Comparison of ENCODE assay signal across 16 cellular contexts in genomic region chr11:88178211-88178610, GRCh38. TPM values are rescaled to one million over a fixed set of nuclear protein-coding genes. Genes with fewer than 3 reads are reported as not detected.
DNase-seq lines count a peak whose midpoint lies in the region; TF ChIP-seq lines count a peak whose summit lies in the region.
"Had no signal": no experiment of that assay in that cellular context is flagged by ENCODE, and none has a peak within 500 bp of the region (broad histone marks: within the 10 kb centered on the region; RNA-seq: fewer than 3 reads in every experiment).

No MANE protein-coding gene starts in this region.

- TF ChIP-seq CTCF in cardiac fibroblast (IDR thresholded peaks at IDR 0.05; ENCODE audit: low read depth, low read length) (no peak), testis (IDR thresholded peaks at IDR 0.05) (no peak), coronary artery (IDR thresholded peaks at IDR 0.05) (no peak)

- no peaks in the 10 kb centered on the region for H3K36me3 ChIP-seq in testis (ENCODE audit: low read depth, missing control alignments)
- H3K36me3 ChIP-seq: esophagus muscularis mucosa had no signal

- intact Hi-C loops in testis (cut with DNase I; ENCODE audit: low total_unique reads): no loop called here

- WGBS in testis, 2 donors: 61 to 68% methylated on average over 4 of the region's 4 CpGs

- no peaks in the 10 kb centered on the region for H3K4me1 ChIP-seq in testis

- H3K4me3 ChIP-seq in cardiac fibroblast (replicated peaks in 1 of 2; ENCODE audit: low read depth in 2 of 2, low read length in 2 of 2) (no peak overlapping the region), testis (no peak overlapping the region), coronary artery (no peak overlapping the region)
- H3K4me3 ChIP-seq: A549, esophagus muscularis mucosa, SK-N-MC had no signal

- TF ChIP-seq POLR2A in testis (IDR thresholded peaks at IDR 0.05): no peak

- H3K27ac ChIP-seq in testis: no peak overlapping the region
- no peak overlapping the region for H3K27ac ChIP-seq in coronary artery
- H3K27ac ChIP-seq: A549, esophagus muscularis mucosa, SK-N-MC had no signal

- DNase-seq in stimulated activated CD4-positive, alpha-beta T cell treated with anti-CD3 and anti-CD28 coated beads, Interleukin-15, amount 100 ng/mL, for 24 hours: peak; percentile 10
- DNase-seq in stimulated activated CD4-positive, alpha-beta T cell treated with anti-CD3 and anti-CD28 coated beads, Interleukin-12 subunit alpha, Interleukin-12 subunit beta, amount 100 ng/mL, for 4 hours: no peak
- DNase-seq in cardiac fibroblast (ENCODE audit: low read depth in 2 of 2) (peak; percentile 46), iris pigment epithelial cell (ENCODE audit: low read depth) (peak; percentile 28), testis (peak; percentile 46), RKO (ENCODE audit: low spot score) (no peak), UCSD-AML1 (lab: John Stamatoyannopoulos, UW; ENCODE audit: unreplicated experiment) (no peak), coronary artery (ENCODE audit: low spot score) (no peak)
- DNase-seq: activated naive CD4-positive, alpha-beta T cell; DMS153; NCI-H82; stimulated activated naive B cell treated with anti-CD40 and anti-IgM and Interleukin-4, amounts not matched to agents 10 μg/mL and 1 μg/mL and 100 μg/mL, for 72 hours had no signal

- H3K9me3 ChIP-seq in testis: no peaks in the 10 kb centered on the region
- H3K9me3 ChIP-seq: A549, esophagus muscularis mucosa had no signal

- no peaks in the 10 kb centered on the region for H3K27me3 ChIP-seq in testis

RNA-seq across cellular contexts. Expression of gene RAB38, which starts 3.0 kb away (rescaled TPM):
- 1 to 10 TPM; 3.9 to 5.9 TPM for total RNA-seq in testis
- polyA plus RNA-seq in testis (ENCODE audit: insufficient read depth, low read depth, low replicate concordance): 5.5 TPM
- total RNA-seq: LHCN-M2 had no signal

Comparison
In these comparisons a context has a peak if more than half of its experiments do, and no peak if none do; other contexts are left out.
1. DNase-seq: peak in stimulated activated CD4-positive, alpha-beta T cell treated with anti-CD3 and anti-CD28 coated beads, Interleukin-15, amount 100 ng/mL, for 24 hours (single experiment), cardiac fibroblast (2 of 2), iris pigment epithelial cell (single experiment) and testis (single experiment); none in stimulated activated CD4-positive, alpha-beta T cell treated with anti-CD3 and anti-CD28 coated beads, Interleukin-12 subunit alpha, Interleukin-12 subunit beta, amount 100 ng/mL, for 4 hours (single experiment), RKO (single experiment), UCSD-AML1 (single experiment) and coronary artery (single experiment).